Comparison of ENCODE assay signal across 2 cellular contexts in the genomic region with DNA sequence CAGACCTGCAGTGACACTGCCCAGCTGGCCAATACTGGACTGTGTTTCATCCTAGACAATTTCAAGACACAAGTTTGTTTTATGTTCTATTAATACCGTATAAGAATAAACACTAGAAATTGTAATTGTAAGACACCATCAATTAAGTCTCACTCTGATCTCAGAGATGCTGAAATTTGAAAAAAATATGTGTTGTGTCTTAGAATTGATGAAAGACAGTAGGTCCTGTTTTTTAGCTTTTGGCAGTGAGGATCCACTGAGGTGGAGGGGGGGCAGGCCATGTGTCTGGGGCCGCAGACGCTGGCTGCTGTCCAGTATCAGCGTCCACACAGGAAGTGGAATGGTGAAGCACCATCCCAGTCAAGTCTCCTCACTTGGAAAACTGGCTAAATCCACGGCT.
TF ChIP-seq lines count a peak whose summit lies in the region.

No MANE protein-coding gene starts in this region.

TF ChIP-seq in liver, 16 proteins besides CTCF, POLR2A, EP300 and RAD21:
- TF ChIP-seq SP1 (IDR thresholded peaks at IDR 0.05) (no peak), NR2F2 (IDR thresholded peaks at IDR 0.05) (no peak), RXRA (IDR thresholded peaks at IDR 0.05) (no peak), TAF1 (conservative IDR thresholded peaks at IDR 0.05) (no peak), YY1 (IDR thresholded peaks at IDR 0.05) (no peak), FOXA1 (IDR thresholded peaks at IDR 0.05) (no peak), EGR1 (IDR thresholded peaks at IDR 0.05; ENCODE audit: low read depth in 2 of 2) (no peak), GABPA (IDR thresholded peaks at IDR 0.05 in 1 of 2, conservative IDR thresholded peaks at IDR 0.05 in 1 of 2) (no peak), HNF4G (IDR thresholded peaks at IDR 0.05) (no peak), FOXA2 (IDR thresholded peaks at IDR 0.05) (no peak), HNF4A (conservative IDR thresholded peaks at IDR 0.05) (no peak), JUND (IDR thresholded peaks at IDR 0.05) (no peak)
- TF ChIP-seq, protein P1, sequence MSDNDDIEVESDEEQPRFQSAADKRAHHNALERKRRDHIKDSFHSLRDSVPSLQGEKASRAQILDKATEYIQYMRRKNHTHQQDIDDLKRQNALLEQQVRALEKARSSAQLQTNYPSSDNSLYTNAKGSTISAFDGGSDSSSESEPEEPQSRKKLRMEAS (IDR thresholded peaks at IDR 0.05), result no peak
- TF ChIP-seq, protein P2, sequence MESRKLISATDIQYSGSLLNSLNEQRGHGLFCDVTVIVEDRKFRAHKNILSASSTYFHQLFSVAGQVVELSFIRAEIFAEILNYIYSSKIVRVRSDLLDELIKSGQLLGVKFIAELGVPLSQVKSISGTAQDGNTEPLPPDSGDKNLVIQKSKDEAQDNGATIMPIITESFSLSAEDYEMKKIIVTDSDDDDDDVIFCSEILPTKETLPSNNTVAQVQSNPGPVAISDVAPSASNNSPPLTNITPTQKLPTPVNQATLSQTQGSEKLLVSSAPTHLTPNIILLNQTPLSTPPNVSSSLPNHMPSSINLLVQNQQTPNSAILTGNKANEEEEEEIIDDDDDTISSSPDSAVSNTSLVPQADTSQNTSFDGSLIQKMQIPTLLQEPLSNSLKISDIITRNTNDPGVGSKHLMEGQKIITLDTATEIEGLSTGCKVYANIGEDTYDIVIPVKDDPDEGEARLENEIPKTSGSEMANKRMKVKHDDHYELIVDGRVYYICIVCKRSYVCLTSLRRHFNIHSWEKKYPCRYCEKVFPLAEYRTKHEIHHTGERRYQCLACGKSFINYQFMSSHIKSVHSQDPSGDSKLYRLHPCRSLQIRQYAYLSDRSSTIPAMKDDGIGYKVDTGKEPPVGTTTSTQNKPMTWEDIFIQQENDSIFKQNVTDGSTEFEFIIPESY (IDR thresholded peaks at IDR 0.05), result no peak
- TF ChIP-seq, protein P3, sequence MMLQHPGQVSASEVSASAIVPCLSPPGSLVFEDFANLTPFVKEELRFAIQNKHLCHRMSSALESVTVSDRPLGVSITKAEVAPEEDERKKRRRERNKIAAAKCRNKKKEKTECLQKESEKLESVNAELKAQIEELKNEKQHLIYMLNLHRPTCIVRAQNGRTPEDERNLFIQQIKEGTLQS (IDR thresholded peaks at IDR 0.05), result no peak
- TF ChIP-seq, protein P4, sequence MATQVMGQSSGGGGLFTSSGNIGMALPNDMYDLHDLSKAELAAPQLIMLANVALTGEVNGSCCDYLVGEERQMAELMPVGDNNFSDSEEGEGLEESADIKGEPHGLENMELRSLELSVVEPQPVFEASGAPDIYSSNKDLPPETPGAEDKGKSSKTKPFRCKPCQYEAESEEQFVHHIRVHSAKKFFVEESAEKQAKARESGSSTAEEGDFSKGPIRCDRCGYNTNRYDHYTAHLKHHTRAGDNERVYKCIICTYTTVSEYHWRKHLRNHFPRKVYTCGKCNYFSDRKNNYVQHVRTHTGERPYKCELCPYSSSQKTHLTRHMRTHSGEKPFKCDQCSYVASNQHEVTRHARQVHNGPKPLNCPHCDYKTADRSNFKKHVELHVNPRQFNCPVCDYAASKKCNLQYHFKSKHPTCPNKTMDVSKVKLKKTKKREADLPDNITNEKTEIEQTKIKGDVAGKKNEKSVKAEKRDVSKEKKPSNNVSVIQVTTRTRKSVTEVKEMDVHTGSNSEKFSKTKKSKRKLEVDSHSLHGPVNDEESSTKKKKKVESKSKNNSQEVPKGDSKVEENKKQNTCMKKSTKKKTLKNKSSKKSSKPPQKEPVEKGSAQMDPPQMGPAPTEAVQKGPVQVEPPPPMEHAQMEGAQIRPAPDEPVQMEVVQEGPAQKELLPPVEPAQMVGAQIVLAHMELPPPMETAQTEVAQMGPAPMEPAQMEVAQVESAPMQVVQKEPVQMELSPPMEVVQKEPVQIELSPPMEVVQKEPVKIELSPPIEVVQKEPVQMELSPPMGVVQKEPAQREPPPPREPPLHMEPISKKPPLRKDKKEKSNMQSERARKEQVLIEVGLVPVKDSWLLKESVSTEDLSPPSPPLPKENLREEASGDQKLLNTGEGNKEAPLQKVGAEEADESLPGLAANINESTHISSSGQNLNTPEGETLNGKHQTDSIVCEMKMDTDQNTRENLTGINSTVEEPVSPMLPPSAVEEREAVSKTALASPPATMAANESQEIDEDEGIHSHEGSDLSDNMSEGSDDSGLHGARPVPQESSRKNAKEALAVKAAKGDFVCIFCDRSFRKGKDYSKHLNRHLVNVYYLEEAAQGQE (IDR thresholded peaks at IDR 0.05), result no peak

TF ChIP-seq in HepG2, 621 proteins besides CTCF, POLR2A, EP300 and RAD21:
- TF ChIP-seq REXO4 (CRISPR knock-in tag; IDR thresholded peaks at IDR 0.05; ENCODE audit: borderline replicate concordance) (no peak), MTA3 (CRISPR knock-in tag; IDR thresholded peaks at IDR 0.05) (no peak), ZNF883 (CRISPR knock-in tag; IDR thresholded peaks at IDR 0.05; ENCODE audit: not compliant biosample characterization) (no peak)
- TF ChIP-seq, protein P5, sequence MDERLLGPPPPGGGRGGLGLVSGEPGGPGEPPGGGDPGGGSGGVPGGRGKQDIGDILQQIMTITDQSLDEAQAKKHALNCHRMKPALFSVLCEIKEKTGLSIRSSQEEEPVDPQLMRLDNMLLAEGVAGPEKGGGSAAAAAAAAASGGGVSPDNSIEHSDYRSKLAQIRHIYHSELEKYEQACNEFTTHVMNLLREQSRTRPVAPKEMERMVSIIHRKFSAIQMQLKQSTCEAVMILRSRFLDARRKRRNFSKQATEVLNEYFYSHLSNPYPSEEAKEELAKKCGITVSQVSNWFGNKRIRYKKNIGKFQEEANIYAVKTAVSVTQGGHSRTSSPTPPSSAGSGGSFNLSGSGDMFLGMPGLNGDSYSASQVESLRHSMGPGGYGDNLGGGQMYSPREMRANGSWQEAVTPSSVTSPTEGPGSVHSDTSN (CRISPR knock-in tag; IDR thresholded peaks at IDR 0.05), result no peak
